ENCODE assay signal across 20 cellular contexts in the genomic region with DNA sequence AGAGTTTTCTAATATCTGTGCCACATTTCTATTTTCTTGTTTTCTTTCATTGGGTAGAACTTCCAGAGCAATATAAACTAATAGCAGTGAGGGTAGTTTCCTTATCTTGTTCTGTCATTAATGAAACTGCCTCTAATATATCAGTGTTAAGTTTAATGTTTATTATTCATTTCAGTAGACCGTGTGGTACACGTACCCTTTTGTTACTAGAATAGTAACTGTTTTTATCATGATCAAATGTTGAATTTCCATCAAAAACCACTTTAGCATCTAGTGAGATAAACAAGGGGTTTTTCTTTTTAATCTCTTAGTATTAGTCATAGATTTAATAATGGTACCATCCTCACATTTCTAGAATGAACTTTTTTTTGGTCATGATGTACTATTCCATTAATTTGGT. TPM values are rescaled to one million over a fixed set of nuclear protein-coding genes. Genes with fewer than 3 reads are reported as not detected.
"Had no signal": no experiment of that assay in that cellular context is flagged by ENCODE, and none has a peak within 500 bp of the region (broad histone marks: within the 10 kb centered on the region; RNA-seq: fewer than 3 reads in every experiment).

No MANE protein-coding gene starts in this region.

- DNase-seq: effector memory CD4-positive, alpha-beta T cell; gastrocnemius medialis; heart right ventricle; hypothalamus; kidney glomerular epithelial cell; mesendoderm; naive B cell; psoas muscle; retina; right lobe of liver; stimulated activated CD4-positive, alpha-beta T cell treated with anti-CD3 and anti-CD28 coated beads, Interleukin-4, amount 100 ng/mL, for 1 hour; stimulated activated CD8-positive, alpha-beta memory T cell treated with anti-CD3 and anti-CD28 coated beads, Interleukin-4, amount 100 ng/mL, for 48 hours; stimulated activated naive CD4-positive, alpha-beta T cell; tibial artery; upper lobe of left lung; uterus had no signal

- H3K27me3 Mint-ChIP-seq: naive B cell had no signal

- H3K9me3 Mint-ChIP-seq: naive B cell had no signal

- ATAC-seq: gastrocnemius medialis, heart right ventricle, psoas muscle, right lobe of liver had no signal

- H3K4me3 ChIP-seq: esophagus muscularis mucosa, gastrocnemius medialis, heart right ventricle, psoas muscle, right lobe of liver, tibial artery, upper lobe of left lung, uterus had no signal

- H3K4me1 ChIP-seq: right lobe of liver, uterus had no signal

- H3K27me3 ChIP-seq: esophagus muscularis mucosa, gastrocnemius medialis, heart right ventricle, neutrophil, right lobe of liver, tibial artery, upper lobe of left lung, uterus had no signal

- H3K36me3 ChIP-seq: uterus had no signal

- H3K4me3 Mint-ChIP-seq: naive B cell had no signal

- H3K27ac ChIP-seq: epithelial cell of prostate, esophagus muscularis mucosa, gastrocnemius medialis, heart right ventricle, neutrophil, psoas muscle, right lobe of liver, tibial artery, upper lobe of left lung, uterus had no signal

- H3K9me3 ChIP-seq: esophagus muscularis mucosa, gastrocnemius medialis, heart right ventricle, neutrophil, psoas muscle, right lobe of liver, tibial artery, upper lobe of left lung, uterus had no signal

RNA-seq across cellular contexts. Expression of a gene that starts 49.9 kb away (rescaled TPM):
- total RNA-seq: lung microvascular endothelial cell had no signal
